1 cellular context compared by ENCODE assay signal in genomic region chr17:19507673-19508326, GRCh38.
A peak's percentile ranks its signal among the peaks of the same experiment; 100 is the strongest.
TF ChIP-seq lines count a peak whose summit lies in the region.

No MANE protein-coding gene starts in this region.

TF ChIP-seq in HepG2, 621 proteins besides CTCF, POLR2A, EP300 and RAD21 (continued from another document and continues in another):
- TF ChIP-seq ZBTB33 (CRISPR knock-in tag; IDR thresholded peaks at IDR 0.05): no peak
- TF ChIP-seq RBM22 (optimal IDR thresholded peaks at IDR 0.05; ENCODE audit: low read length): peak; percentile 96
- peak; percentile 55; the same call in 1 of the 2 replicates for TF ChIP-seq ELF3 (CRISPR knock-in tag; IDR thresholded peaks at IDR 0.05)
- TF ChIP-seq ZHX1 (CRISPR knock-in tag; IDR thresholded peaks at IDR 0.05; ENCODE audit: low read depth): no peak
- TF ChIP-seq ZNF781 (CRISPR knock-in tag; IDR thresholded peaks at IDR 0.05; ENCODE audit: borderline replicate concordance, not compliant biosample characterization): no peak
- no peak for TF ChIP-seq KIAA2018 (CRISPR knock-in tag; IDR thresholded peaks at IDR 0.05; ENCODE audit: borderline replicate concordance)
- peak; percentile 76; the same call in 1 of the 2 replicates for TF ChIP-seq HINFP (CRISPR knock-in tag; IDR thresholded peaks at IDR 0.05; ENCODE audit: low read depth)
- TF ChIP-seq RFX1 (IDR thresholded peaks at IDR 0.05): no peak
- no peak for TF ChIP-seq RBAK (CRISPR knock-in tag; IDR thresholded peaks at IDR 0.05)
- peak; percentile 17 for TF ChIP-seq XRCC5 (optimal IDR thresholded peaks at IDR 0.05; ENCODE audit: low read length)
- peak; percentile 68; the same call in 1 of the 2 replicates for TF ChIP-seq KDM5B (CRISPR knock-in tag; IDR thresholded peaks at IDR 0.05; ENCODE audit: borderline replicate concordance)
- TF ChIP-seq ZNF580 (CRISPR knock-in tag; IDR thresholded peaks at IDR 0.05; ENCODE audit: borderline replicate concordance, low read depth): 0 out of 2 replicates have a peak, but pooled peaks have one; percentile 22
- TF ChIP-seq HMG20B (CRISPR knock-in tag; conservative IDR thresholded peaks at IDR 0.05): no peak
- no peak for TF ChIP-seq ZBTB2 (CRISPR knock-in tag; IDR thresholded peaks at IDR 0.05; ENCODE audit: low read depth)
- TF ChIP-seq TBP (CRISPR knock-in tag; IDR thresholded peaks at IDR 0.05): no peak
- no peak for TF ChIP-seq ZNF17 (CRISPR knock-in tag; IDR thresholded peaks at IDR 0.05)
- TF ChIP-seq TSC22D2 (CRISPR knock-in tag; IDR thresholded peaks at IDR 0.05; ENCODE audit: borderline replicate concordance): no peak
- TF ChIP-seq RFX5 (IDR thresholded peaks at IDR 0.05; ENCODE audit: low read depth, low read length): no peak
- peak; percentile 87 for TF ChIP-seq UBTF (CRISPR knock-in tag; IDR thresholded peaks at IDR 0.05)
- TF ChIP-seq ZNF563 (CRISPR knock-in tag; IDR thresholded peaks at IDR 0.05): peak; percentile 60; the same call in 1 of the 2 replicates
- peak; percentile 55 for TF ChIP-seq PAXIP1 (CRISPR knock-in tag; conservative IDR thresholded peaks at IDR 0.05)
- peak; percentile 82; the same call in 1 of the 2 replicates for TF ChIP-seq CBX5 (CRISPR knock-in tag; IDR thresholded peaks at IDR 0.05; ENCODE audit: borderline replicate concordance)
- TF ChIP-seq HBP1 (CRISPR knock-in tag; IDR thresholded peaks at IDR 0.05; ENCODE audit: low read depth): 0 out of 2 replicates have a peak, but pooled peaks have one; percentile 58
- TF ChIP-seq POGK (CRISPR knock-in tag; conservative IDR thresholded peaks at IDR 0.05): peak; percentile 80
